ENCODE assay signal across 9 cellular contexts in the genomic region with DNA sequence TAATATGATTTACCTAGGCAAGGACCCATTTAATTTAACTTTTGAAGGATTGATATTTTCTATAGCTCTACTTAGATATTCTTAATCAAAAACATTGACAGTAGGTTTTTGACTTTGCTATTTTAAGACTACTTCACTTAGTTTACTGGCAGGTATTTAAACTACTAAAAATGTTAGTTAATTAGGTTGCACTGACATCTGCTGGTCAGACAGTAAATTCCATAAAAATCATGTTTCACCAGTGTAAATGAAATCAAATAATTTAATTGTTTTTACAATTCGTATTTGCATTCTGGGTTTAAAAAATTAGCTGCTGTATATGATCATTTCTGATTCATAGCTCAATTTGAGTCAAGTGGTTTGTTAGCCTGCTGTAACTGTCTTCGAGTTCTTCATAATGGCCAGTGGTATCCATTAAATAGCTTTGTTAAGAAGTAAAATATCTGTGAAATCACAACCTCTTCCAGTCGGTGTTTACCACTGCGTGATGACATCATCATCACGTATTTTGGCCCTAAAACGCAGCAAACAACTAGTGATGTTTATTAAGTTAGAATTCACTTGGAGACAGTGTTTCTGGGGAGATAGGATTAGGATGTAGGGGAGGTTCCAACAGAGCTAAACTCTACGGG. TPM values are rescaled to one million over a fixed set of nuclear protein-coding genes. Genes with fewer than 3 reads are reported as not detected.
DNase-seq lines count a peak whose midpoint lies in the region; ATAC-seq, FAIRE-seq and TF ChIP-seq lines count a peak whose summit lies in the region.
"Had no signal": no experiment of that assay in that cellular context is flagged by ENCODE, and none has a peak within 500 bp of the region (broad histone marks: within the 10 kb centered on the region; RNA-seq: fewer than 3 reads in every experiment).

No MANE protein-coding gene starts in this region.

- no peak overlapping the region for H3K27ac ChIP-seq in C4-2B
- no peak overlapping the region for H3K27ac ChIP-seq in sigmoid colon

- H3K27me3 Mint-ChIP-seq in activated T-helper 2 cell treated with anti-CD3 and anti-CD28 coated beads, Interferon-gamma antibody, Interleukin-2, Interleukin-4, amounts not matched to agents 10 μg/mL and 5 μg/mL and 100 μg/mL, durations not matched to agents 14 hours and 24 hours and 36 hours (ENCODE audit: low read depth) = peaks cover 4% of the 10 kb centered on the region
- H3K27me3 Mint-ChIP-seq: IgD-negative memory B cell had no signal

- DNase-seq in H54 (ENCODE audit: insufficient read length, low spot score) = no peak
- DNase-seq in RPMI8226 = peak; percentile 8
- peak; percentile 84 for DNase-seq in fibroblast of peridontal ligament (ENCODE audit: extremely low read depth)
- no peak for DNase-seq in sigmoid colon
- DNase-seq in activated T-helper 2 cell treated with anti-CD3 and anti-CD28 coated beads, Interferon-gamma antibody, Interleukin-2, Interleukin-4, amounts not matched to agents 10 μg/mL and 5 μg/mL and 100 μg/mL, durations not matched to agents 14 hours and 24 hours and 36 hours (ENCODE audit: low spot score) = no peak

- no peaks in the 10 kb centered on the region for H3K9me3 ChIP-seq in sigmoid colon

- TF ChIP-seq EP300 in sigmoid colon (IDR thresholded peaks at IDR 0.05) = no peak

- intact Hi-C loops in sigmoid colon (cut with DNase I) = loop anchor here (1.0 to 2.0 kb wide), 2 partner anchors 262 to 409 kb away; no protein-coding TSS in a partner anchor
- intact Hi-C loops in activated T-helper 2 cell treated with anti-CD3 and anti-CD28 coated beads, Interferon-gamma antibody, Interleukin-2, Interleukin-4, amounts not matched to agents 10 μg/mL and 5 μg/mL and 100 μg/mL, durations not matched to agents 14 hours and 24 hours and 36 hours (cut with micrococcal nuclease) = loop anchor here (1.0 to 5.0 kb wide), 3 partner anchors 261 to 405 kb away; no protein-coding TSS in a partner anchor

- H3K4me3 Mint-ChIP-seq in activated T-helper 2 cell treated with anti-CD3 and anti-CD28 coated beads, Interferon-gamma antibody, Interleukin-2, Interleukin-4, amounts not matched to agents 10 μg/mL and 5 μg/mL and 100 μg/mL, durations not matched to agents 14 hours and 24 hours and 36 hours (ENCODE audit: low read depth) = no peak overlapping the region
- H3K4me3 Mint-ChIP-seq: IgD-negative memory B cell had no signal

- H3K9me3 Mint-ChIP-seq in activated T-helper 2 cell treated with anti-CD3 and anti-CD28 coated beads, Interferon-gamma antibody, Interleukin-2, Interleukin-4, amounts not matched to agents 10 μg/mL and 5 μg/mL and 100 μg/mL, durations not matched to agents 14 hours and 24 hours and 36 hours = no peaks in the 10 kb centered on the region
- H3K9me3 Mint-ChIP-seq: IgD-negative memory B cell had no signal

- no peaks in the 10 kb centered on the region for H3K36me3 Mint-ChIP-seq in activated T-helper 2 cell treated with anti-CD3 and anti-CD28 coated beads, Interferon-gamma antibody, Interleukin-2, Interleukin-4, amounts not matched to agents 10 μg/mL and 5 μg/mL and 100 μg/mL, durations not matched to agents 14 hours and 24 hours and 36 hours (ENCODE audit: low read depth)
- H3K36me3 Mint-ChIP-seq: IgD-negative memory B cell had no signal

- 10 to 26% methylated on average over 7 of the region's 7 CpGs for WGBS in sigmoid colon, 2 donors

- H3K27me3 ChIP-seq in sigmoid colon = no peaks in the 10 kb centered on the region

- peaks cover 0 to under 1% (median 0%) of the 10 kb centered on the region in 4 donors for H3K36me3 ChIP-seq in sigmoid colon

- ATAC-seq in HG02678 (IDR thresholded peaks at IDR 0.05; ENCODE audit: unreplicated experiment) (no peak), GM21423 (IDR thresholded peaks at IDR 0.05; ENCODE audit: unreplicated experiment) (no peak)

- TF ChIP-seq POLR2A in H54 (IDR thresholded peaks at IDR 0.05; ENCODE audit: low read depth, low read length) = no peak
- TF ChIP-seq POLR2A in sigmoid colon (IDR thresholded peaks at IDR 0.05) = no peak

- no peak overlapping the region for H3K27ac Mint-ChIP-seq in activated T-helper 2 cell treated with anti-CD3 and anti-CD28 coated beads, Interferon-gamma antibody, Interleukin-2, Interleukin-4, amounts not matched to agents 10 μg/mL and 5 μg/mL and 100 μg/mL, durations not matched to agents 14 hours and 24 hours and 36 hours
- H3K27ac Mint-ChIP-seq: IgD-negative memory B cell had no signal

- no peaks in the 10 kb centered on the region for H3K4me1 Mint-ChIP-seq in activated T-helper 2 cell treated with anti-CD3 and anti-CD28 coated beads, Interferon-gamma antibody, Interleukin-2, Interleukin-4, amounts not matched to agents 10 μg/mL and 5 μg/mL and 100 μg/mL, durations not matched to agents 14 hours and 24 hours and 36 hours (ENCODE audit: low read depth)
- H3K4me1 Mint-ChIP-seq: IgD-negative memory B cell had no signal

- peak; percentile 84 for FAIRE-seq in H54 (lab: Jason Lieb, UNC)

- peaks cover 0 to 8% (median 6%) of the 10 kb centered on the region in 4 donors for H3K4me1 ChIP-seq in sigmoid colon

- TF ChIP-seq CTCF in C4-2B (conservative IDR thresholded peaks at IDR 0.05) (peak; percentile 89), sigmoid colon (IDR thresholded peaks at IDR 0.05) (peak; percentile 30 to 67 (median 37))

- H3K4me3 ChIP-seq in sigmoid colon = no peak overlapping the region

RNA-seq across cellular contexts. Expression of a gene that starts 26.2 kb away (rescaled TPM):
- 10 to 100 TPM; 13.3 to 20.3 (median 15.1) TPM for total RNA-seq in sigmoid colon
- 1 to 10 TPM; 1.4 to 3.8 (median 1.8) TPM for polyA plus RNA-seq in sigmoid colon
- 3.4 and 3.8 TPM in 2 replicates for total RNA-seq in activated T-helper 2 cell treated with anti-CD3 and anti-CD28 coated beads, Interferon-gamma antibody, Interleukin-2, Interleukin-4, amounts not matched to agents 10 μg/mL and 5 μg/mL and 100 μg/mL, durations not matched to agents 14 hours and 24 hours and 36 hours

RNA-seq across cellular contexts. Expression of a gene that starts 27.4 kb away (rescaled TPM):
- total RNA-seq in sigmoid colon = 10 to 100 TPM; 10.9 to 16.7 (median 14.1) TPM
- polyA plus RNA-seq in sigmoid colon = 1 to 10 TPM in 2 of 3 donors, under 1 TPM in 1; 0.92 to 6.7 (median 1.8) TPM
- 38.6 and 39.4 TPM in 2 replicates for total RNA-seq in activated T-helper 2 cell treated with anti-CD3 and anti-CD28 coated beads, Interferon-gamma antibody, Interleukin-2, Interleukin-4, amounts not matched to agents 10 μg/mL and 5 μg/mL and 100 μg/mL, durations not matched to agents 14 hours and 24 hours and 36 hours

Comparison
In these comparisons a context has a peak if more than half of its experiments do, and no peak if none do; other contexts are left out.
1. DNase-seq: peak in RPMI8226 (single experiment) and fibroblast of peridontal ligament (single experiment); none in H54 (single experiment), sigmoid colon (single experiment) and activated T-helper 2 cell treated with anti-CD3 and anti-CD28 coated beads, Interferon-gamma antibody, Interleukin-2, Interleukin-4, amounts not matched to agents 10 μg/mL and 5 μg/mL and 100 μg/mL, durations not matched to agents 14 hours and 24 hours and 36 hours (single experiment).